In the genomic region with DNA sequence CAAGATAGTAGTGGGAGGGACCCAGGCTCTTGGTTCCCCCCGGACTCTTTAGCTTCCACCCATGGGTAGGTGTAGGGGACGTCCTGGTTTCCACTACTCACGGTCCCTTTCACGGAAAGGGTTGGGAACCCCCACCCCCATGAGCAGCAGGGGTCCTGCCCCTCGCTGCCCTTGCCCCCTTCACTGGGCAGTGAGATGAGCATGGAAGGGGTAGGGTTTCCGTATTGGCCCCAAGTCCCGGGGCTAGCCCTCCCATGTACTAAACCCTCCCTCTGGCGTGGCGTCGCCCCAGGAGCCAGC, we compare ENCODE assay signal across 12 cellular contexts. TPM values are rescaled to one million over a fixed set of nuclear protein-coding genes. Genes with fewer than 3 reads are reported as not detected.
A peak's percentile ranks its signal among the peaks of the same experiment; 100 is the strongest.
DNase-seq lines count a peak whose midpoint lies in the region; ATAC-seq, FAIRE-seq and TF ChIP-seq lines count a peak whose summit lies in the region.
"Had no signal": no experiment of that assay in that cellular context is flagged by ENCODE, and none has a peak within 500 bp of the region (broad histone marks: within the 10 kb centered on the region; RNA-seq: fewer than 3 reads in every experiment).

No MANE protein-coding gene starts in this region.

- H3K27ac Mint-ChIP-seq in neural progenitor cell, result no peak overlapping the region
- H3K27ac Mint-ChIP-seq: activated CD4-positive, alpha-beta memory T cell treated with anti-CD3 and anti-CD28 coated beads for 36 hours had no signal

- no TSS peak for BruUV-seq in A673 (replicated peaks; lab: Mats Ljungman, UMichigan)
- no TSS peak for BruUV-seq in IMR-90 (replicated peaks; lab: Mats Ljungman, UMichigan)

- peaks cover 2% of the 10 kb centered on the region for H3K36me3 Mint-ChIP-seq in neural progenitor cell

- H2BK12ac ChIP-seq in H1 (ENCODE audit: low read depth, low read length), result 0 out of 2 replicates have a peak overlapping the region, but pooled peaks have one; percentile 7

- POLR2A ChIA-PET in A673 (lab: Charles Lee; ENCODE audit: low non-redundant PET) (no interaction called here), IMR-90 (lab: Charles Lee; ENCODE audit: unreplicated experiment) (interaction anchor here (1.2 kb wide), 1 partner anchor 19 kb away, joined by 5 read pairs; the partner anchor contains the start of gene TSPAN31), H1 (lab: Charles Lee; ENCODE audit: partially characterized antibody) (interaction anchor here (0.5 to 7.4 kb wide), 7 partner anchors 11 to 117 kb away, joined by 3 to 59 read pairs (median 4); partner anchors contain the start of genes AGAP2 and TSPAN31)

- no peak overlapping the region for H2BK20ac ChIP-seq in IMR-90 (ENCODE audit: low read depth, low read length)
- no peak overlapping the region for H2BK20ac ChIP-seq in H1 (ENCODE audit: low read length)

- H2AK5ac ChIP-seq in IMR-90 (ENCODE audit: low read depth, low read length), result peak overlapping the region; percentile 20; the same call in 1 of the 2 replicates
- H2AK5ac ChIP-seq in H1 (ENCODE audit: low read depth, low read length), result no peak overlapping the region

- H3K56ac ChIP-seq in IMR-90 (ENCODE audit: extremely low read depth, insufficient read depth, low read length), result peak overlapping the region; percentile 93; the same call in 1 of the 2 replicates
- no peak overlapping the region for H3K56ac ChIP-seq in H1 (replicated peaks; ENCODE audit: insufficient read length, low read depth, low read length)

- in situ Hi-C loops in IMR-90 (cut with MboI; ENCODE audit: low sequenced_read_pairs), result no loop called here

- TF ChIP-seq POLR2A in IMR-90 (IDR thresholded peaks at IDR 0.05; ENCODE audit: low read depth, low read length) (no peak), H1 (IDR thresholded peaks at IDR 0.05; ENCODE audit: control extremely low read depth in 1 of 2, low read depth in 2 of 2, low read length in 2 of 2) (no peak)

- H3K27ac ChIP-seq in A673 (ENCODE audit: low read depth, low read length, poor library complexity, severe bottlenecking) (peak overlapping the region; percentile 90), IMR-90 (ENCODE audit: insufficient read depth, low read length) (peak overlapping the region; percentile 4; the same call in 1 of the 2 replicates), H1 (ENCODE audit: low read depth, low read length) (no peak overlapping the region), neural progenitor cell (no peak overlapping the region)

- peaks cover 7% of the 10 kb centered on the region for H3K4me1 ChIP-seq in A673 (ENCODE audit: insufficient read depth, low read length, poor library complexity, severe bottlenecking)
- 0 out of 2 replicates have a peak, but pooled peaks cover 4% of the 10 kb centered on the region for H3K4me1 ChIP-seq in IMR-90 (ENCODE audit: control insufficient read depth, insufficient read depth, low read length)
- peaks cover 0 to 20% (median 13%) of the 10 kb centered on the region in 4 experiments; a peak in 5 of 7 replicates for H3K4me1 ChIP-seq in H1 (replicated peaks in 1 of 4; ENCODE audit: control insufficient read depth in 3 of 4, insufficient read depth in 4 of 4, low read length in 3 of 4)
- H3K4me1 ChIP-seq in neural progenitor cell, result peaks cover 3% of the 10 kb centered on the region

- H3K9me3 ChIP-seq in A673 (ENCODE audit: low read depth, low read length, poor library complexity, severe bottlenecking) (no peaks in the 10 kb centered on the region), IMR-90 (ENCODE audit: control insufficient read depth, insufficient read depth, low read length) (no peaks in the 10 kb centered on the region), H1 (ENCODE audit: insufficient read depth in 2 of 2, low read depth in 1 of 2, low read length in 1 of 2) (no peaks in the 10 kb centered on the region), neural progenitor cell (ENCODE audit: low read depth) (no peaks in the 10 kb centered on the region)

- H3K23me2 ChIP-seq in H1 (ENCODE audit: low read depth, low read length), result peaks cover 12% of the 10 kb centered on the region; the same call in 1 of the 2 replicates

- peaks cover 9% of the 10 kb centered on the region; the same call in 1 of the 2 replicates for H4K20me1 ChIP-seq in IMR-90 (ENCODE audit: insufficient read depth, low read length)
- H4K20me1 ChIP-seq in H1 (replicated peaks in 1 of 2; ENCODE audit: control insufficient read depth in 1 of 2, insufficient read depth in 2 of 2, low read length in 2 of 2), result peaks cover 2 to 7% of the 10 kb centered on the region in 2 experiments
- peaks cover 24% of the 10 kb centered on the region for H4K20me1 ChIP-seq in neural progenitor cell (ENCODE audit: low read depth)

- no peaks in the 10 kb centered on the region for H3F3A ChIP-seq in neural progenitor cell (ENCODE audit: low read depth)

- H3K9me1 ChIP-seq in IMR-90 (ENCODE audit: insufficient read depth, low read length), result peaks cover 6% of the 10 kb centered on the region; the same call in 1 of the 2 replicates

- H2AK9ac ChIP-seq in IMR-90 (replicated peaks; ENCODE audit: low read depth, low read length, poor library complexity), result peak overlapping the region; percentile 99

- peak overlapping the region; percentile 72; the same call in 1 of the 2 replicates for H3K14ac ChIP-seq in IMR-90 (replicated peaks; ENCODE audit: low read depth, low read length)
- H3K14ac ChIP-seq in H1 (ENCODE audit: insufficient read length), result no peak overlapping the region

- H2BK120ac ChIP-seq in IMR-90 (ENCODE audit: low read depth, low read length) (peak overlapping the region; percentile 44; the same call in 1 of the 2 replicates), H1 (replicated peaks; ENCODE audit: low read depth, low read length) (no peak overlapping the region)

- peak overlapping the region; percentile 79 to 96; a peak in 3 of 4 replicates for H4K8ac ChIP-seq in IMR-90 (ENCODE audit: low read depth in 2 of 2, low read length in 2 of 2)
- H4K8ac ChIP-seq in H1 (ENCODE audit: extremely low read depth, insufficient read depth, low read length), result no peak overlapping the region

- H3K36me3 ChIP-seq in A673 (ENCODE audit: insufficient read depth, low read length, poor library complexity, severe bottlenecking), result no peaks in the 10 kb centered on the region
- peaks cover 11% of the 10 kb centered on the region; the same call in 1 of the 2 replicates for H3K36me3 ChIP-seq in IMR-90 (ENCODE audit: control insufficient read depth, insufficient read depth, low read length)
- no peaks in the 10 kb centered on the region for H3K36me3 ChIP-seq in H1 (ENCODE audit: control insufficient read depth in 2 of 4, insufficient read depth in 4 of 4, low read length in 3 of 4)
- no peaks in the 10 kb centered on the region for H3K36me3 ChIP-seq in neural progenitor cell

- H2BK5ac ChIP-seq in IMR-90 (ENCODE audit: low read depth, low read length, poor library complexity, severe bottlenecking) (no peak overlapping the region), H1 (ENCODE audit: low read depth, low read length) (no peak overlapping the region)

- intact Hi-C loops in A673 (cut with micrococcal nuclease; ENCODE audit: unreplicated experiment) (loop anchor here (5.0 kb wide), 1 partner anchor 144 kb away; no protein-coding TSS in a partner anchor), IMR-90 (cut with micrococcal nuclease) (no loop called here)

- H3K9ac ChIP-seq in IMR-90 (ENCODE audit: low read depth, low read length) (peak overlapping the region; percentile 25; the same call in 1 of the 2 replicates), H1 (replicated peaks in 1 of 4; ENCODE audit: extremely low read depth in 1 of 4, low read depth in 3 of 4, low read length in 3 of 4) (no peak overlapping the region; a peak in 1 of 7 replicates), neural progenitor cell (no peak overlapping the region)

- H3K9me3 Mint-ChIP-seq in neural progenitor cell, result peaks cover 7% of the 10 kb centered on the region
- H3K9me3 Mint-ChIP-seq: activated CD4-positive, alpha-beta memory T cell treated with anti-CD3 and anti-CD28 coated beads for 36 hours; CD8-positive, alpha-beta T cell had no signal

- peaks cover 41% of the 10 kb centered on the region for H3K27me3 Mint-ChIP-seq in neural progenitor cell (ENCODE audit: insufficient read depth, low read depth)
- H3K27me3 Mint-ChIP-seq: activated CD4-positive, alpha-beta memory T cell treated with anti-CD3 and anti-CD28 coated beads for 36 hours had no signal

- peak overlapping the region; percentile 32; the same call in 1 of the 2 replicates for H4K91ac ChIP-seq in IMR-90 (ENCODE audit: insufficient read depth, low read depth, low read length)
- no peak overlapping the region for H4K91ac ChIP-seq in H1 (replicated peaks; ENCODE audit: insufficient read length, low read length)

- no peak for TF ChIP-seq CTCF in A673 (conservative IDR thresholded peaks at IDR 0.05; ENCODE audit: low read depth, low read length)
- TF ChIP-seq CTCF in IMR-90 (conservative IDR thresholded peaks at IDR 0.05; ENCODE audit: low read depth, low read length), result no peak
- no peak for TF ChIP-seq CTCF in H1 (IDR thresholded peaks at IDR 0.05; ENCODE audit: control extremely low read depth in 1 of 3, insufficient read depth in 1 of 3, low read depth in 1 of 3, low read length in 3 of 3)
- no peak for TF ChIP-seq CTCF in neural progenitor cell (IDR thresholded peaks at IDR 0.05)

- H4K5ac ChIP-seq in IMR-90 (ENCODE audit: low read depth, low read length) (peak overlapping the region; percentile 62), H1 (ENCODE audit: insufficient read length, low read depth, low read length) (no peak overlapping the region)

- H2BK15ac ChIP-seq in IMR-90 (ENCODE audit: low read depth, low read length) (no peak overlapping the region), H1 (ENCODE audit: low read length) (no peak overlapping the region; the same call in 1 of the 2 replicates)

- CTCF ChIA-PET in A673 (lab: Charles Lee), result interaction anchor here (0.6 to 2.4 kb wide), 6 partner anchors 10 to 267 kb away, joined by 3 to 17 read pairs (median 4); partner anchors contain the start of gene TSPAN31
- CTCF ChIA-PET in IMR-90 (lab: Yijun Ruan, JAX), result interaction anchor here (1.1 to 1.2 kb wide), 3 partner anchors 11 to 32 kb away, joined by 3 to 4 read pairs (median 3); partner anchors contain the start of gene OS9
- CTCF ChIA-PET in H1 (lab: Charles Lee; ENCODE audit: partially characterized antibody), result interaction anchor here (0.6 to 11.7 kb wide), 29 partner anchors 9 to 653 kb away, joined by 3 to 149 read pairs (median 5); partner anchors contain the start of genes AGAP2, B4GALNT1 and OS9

- H3K79me1 ChIP-seq in IMR-90 (ENCODE audit: low read depth in 1 of 2, low read length in 2 of 2) (peaks cover 0 to 17% of the 10 kb centered on the region in 2 experiments; a peak in 1 of 4 replicates), H1 (ENCODE audit: low read depth, low read length) (no peaks in the 10 kb centered on the region)

- H3K4me2 ChIP-seq in IMR-90 (ENCODE audit: low read depth, low read length) (peak overlapping the region; percentile 79), H1 (ENCODE audit: insufficient read depth in 1 of 2, low read depth in 2 of 2, low read length in 2 of 2) (peak overlapping the region; percentile 52 to 95), neural progenitor cell (peak overlapping the region; percentile 94)

- peak overlapping the region; percentile 86 for H3K4me3 Mint-ChIP-seq in neural progenitor cell
- H3K4me3 Mint-ChIP-seq: activated CD4-positive, alpha-beta memory T cell treated with anti-CD3 and anti-CD28 coated beads for 36 hours had no signal

- no peak overlapping the region for H3K18ac ChIP-seq in IMR-90 (ENCODE audit: low read depth, low read length)
- H3K18ac ChIP-seq in H1 (ENCODE audit: extremely low read depth, low read length), result no peak overlapping the region; the same call in 1 of the 2 replicates

- H3K4me1 Mint-ChIP-seq in neural progenitor cell, result peaks cover 12% of the 10 kb centered on the region

- no peak for DNase-seq in A673 (ENCODE audit: low spot score)
- no peak for DNase-seq in IMR-90
- DNase-seq in H1 (ENCODE audit: low read depth in 1 of 2, low spot score in 2 of 2), result no peak
- DNase-seq in neural progenitor cell (ENCODE audit: low spot score), result no peak
- DNase-seq in NK-92 treated with Interleukin-12 subunit alpha and Interleukin-12 subunit beta, amount 100 ng/mL, for 24 hours (lab: John Stamatoyannopoulos, UW), result no peak
- DNase-seq in nucleus accumbens (lab: John Stamatoyannopoulos, UW), result no peak
- DNase-seq in NCI-H146 (lab: John Stamatoyannopoulos, UW), result no peak
- DNase-seq: central memory CD4-positive, alpha-beta T cell; MV-4-11 had no signal

- H3K27me3 ChIP-seq in A673 (replicated peaks; ENCODE audit: insufficient read depth, low read depth, low read length, poor library complexity) (no peaks in the 10 kb centered on the region), IMR-90 (ENCODE audit: control insufficient read depth, insufficient read depth, low read length) (peaks cover 3% of the 10 kb centered on the region; the same call in 1 of the 2 replicates), H1 (replicated peaks in 1 of 4; ENCODE audit: control insufficient read depth in 3 of 4, extremely low read depth in 1 of 4, insufficient read depth in 3 of 4, low read length in 3 of 4) (peaks cover 19 to 65% (median 48%) of the 10 kb centered on the region in 4 experiments), neural progenitor cell (peaks cover 82% of the 10 kb centered on the region)

- no CpG with 5 or more reads among the region's 10 CpGs for WGBS in IMR-90 (ENCODE audit: extremely low coverage in 2 of 2, insufficient read length in 1 of 2), 2 experiments
- 4% methylated on average over 8 of the region's 10 CpGs; no CpG with 5 or more reads in 1 of the 2 experiments for WGBS in H1 (ENCODE audit: extremely low coverage in 1 of 2, insufficient coverage in 1 of 2, insufficient read length in 1 of 2, insufficient replicate concordance in 2 of 2, low coverage in 1 of 2, low lambda C conversion rate in 2 of 2, missing lambda C conversion rate in 1 of 2), 2 experiments

- dilution Hi-C loops in IMR-90 (cut with HindIII; ENCODE audit: low sequenced_read_pairs, unreplicated experiment), result no loop called here

- H2AFZ ChIP-seq in IMR-90 (replicated peaks; ENCODE audit: low read length, poor library complexity), result peak overlapping the region; percentile 100
- H2AFZ ChIP-seq in H1 (ENCODE audit: low read length), result peak overlapping the region; percentile 84; the same call in 1 of the 2 replicates
- peak overlapping the region; percentile 63 for H2AFZ ChIP-seq in neural progenitor cell (replicated peaks)

- peak overlapping the region; percentile 86 for H3K4ac ChIP-seq in IMR-90 (ENCODE audit: low read depth, low read length)
- no peak overlapping the region for H3K4ac ChIP-seq in H1 (replicated peaks; ENCODE audit: insufficient read length, low read depth, low read length)

- ATAC-seq in IMR-90 (ENCODE audit: low read depth) (no peak), GM21381 (IDR thresholded peaks at IDR 0.05; ENCODE audit: unreplicated experiment) (no peak)

- TF ChIP-seq RAD21 in IMR-90 (IDR thresholded peaks at IDR 0.05; ENCODE audit: low read length) (no peak), H1 (IDR thresholded peaks at IDR 0.05 in 1 of 2, conservative IDR thresholded peaks at IDR 0.05 in 1 of 2; ENCODE audit: low read depth in 2 of 2, low read length in 2 of 2) (no peak)

- H3K23ac ChIP-seq in IMR-90 (ENCODE audit: low read depth, low read length) (peak overlapping the region; percentile 74; the same call in 1 of the 2 replicates), H1 (ENCODE audit: insufficient read length) (no peak overlapping the region)

- no peak for TF ChIP-seq EP300 in H1 (IDR thresholded peaks at IDR 0.05; ENCODE audit: borderline replicate concordance in 1 of 2, low read depth in 2 of 2, low read length in 2 of 2)

- no peaks in the 10 kb centered on the region for H3K79me2 ChIP-seq in H1 (ENCODE audit: control insufficient read depth in 1 of 2, insufficient read depth in 2 of 2, low read length in 2 of 2)
- no peaks in the 10 kb centered on the region for H3K79me2 ChIP-seq in neural progenitor cell (ENCODE audit: low read depth)

- H3K4me3 ChIP-seq in A673 (ENCODE audit: low read depth, low read length, poor library complexity, severe bottlenecking) (peak overlapping the region; percentile 82), IMR-90 (ENCODE audit: insufficient read depth, low read depth, low read length) (peak overlapping the region; percentile 70), H1 (ENCODE audit: extremely low read depth in 1 of 4, insufficient read depth in 2 of 4, low read depth in 3 of 4, low read length in 4 of 4) (peak overlapping the region; percentile 51 to 82 (median 65); a peak in 7 of 8 replicates), neural progenitor cell (peak overlapping the region; percentile 77)

- no peak for FAIRE-seq in H1 (lab: Jason Lieb, UNC)

RNA-seq across cellular contexts. Expression of gene AGAP2, which starts 12.7 kb away (rescaled TPM):
- total RNA-seq in A673 (2021) (4.0 and 6.6 TPM in 2 replicates), IMR-90 (2012; rRNA removed) (0.18 and 0.28 TPM in 2 replicates), neural progenitor cell (ENCODE audit: low replicate concordance) (1.7 and 2.7 TPM in 2 replicates)
- polyA plus RNA-seq in IMR-90 (2012; rRNA removed) (0.03 and 0.07 TPM in 2 replicates), H1 (2011; rRNA removed) (1.5 and 1.8 TPM in 2 replicates)
- 0.09 and 0.10 TPM in 2 replicates for polyA plus RNA-seq in IMR-90 (2012; cell fraction: cytosol; rRNA removed)
- polyA plus RNA-seq in IMR-90 (2012; cell fraction: nucleus; rRNA removed; ENCODE audit: low replicate concordance), result 0.55 and 0.88 TPM in 2 replicates
- total RNA-seq in H1 (2021; fragmentation: NEBNext Ultra II Directional; extraction: Animal tissue kit (Norgen Biotek cat#: 25700)), result 1.5 and 1.7 TPM in 2 replicates
- 1.4 TPM for polyA plus RNA-seq in H1 (2011; cell fraction: cytosol; rRNA removed)
- polyA plus RNA-seq in H1 (2011; cell fraction: nucleus; rRNA removed), result 6.8 TPM
- polyA plus RNA-seq in H1 (2012, experiment 1 of 2), result 1.7 to 2.6 TPM (median 2.1 TPM) in 4 replicates
- polyA plus RNA-seq in H1 (2012, experiment 2 of 2), result 0.91 TPM
- 1.0 TPM for polyA plus RNA-seq in H1 (2013, experiment 1 of 2)
- polyA plus RNA-seq in H1 (2013, experiment 2 of 2), result 1.3 TPM
- 0.63 and 0.98 TPM in 2 replicates for polyA minus RNA-seq in H1 (2011; rRNA and poly(A)+ RNA removed)
- 2.1 TPM for polyA minus RNA-seq in H1 (2011; cell fraction: cytosol; rRNA and poly(A)+ RNA removed)
- 2.8 TPM for polyA minus RNA-seq in H1 (2011; cell fraction: nucleus; rRNA and poly(A)+ RNA removed)

RNA-seq across cellular contexts. Expression of gene TSPAN31, which starts 19.0 kb away (rescaled TPM):
- total RNA-seq in A673 (2021) (8.9 and 24.6 TPM in 2 replicates), IMR-90 (2012; rRNA removed) (51.1 and 71.2 TPM in 2 replicates), neural progenitor cell (ENCODE audit: low replicate concordance) (57.6 and 61.3 TPM in 2 replicates)
- polyA plus RNA-seq in IMR-90 (2012; rRNA removed) (9.9 and 12.3 TPM in 2 replicates), H1 (2011; rRNA removed) (23.3 and 31.4 TPM in 2 replicates)
- 22.4 and 46.8 TPM in 2 replicates for polyA plus RNA-seq in IMR-90 (2012; cell fraction: cytosol; rRNA removed)
- 23.3 and 27.2 TPM in 2 replicates for polyA plus RNA-seq in IMR-90 (2012; cell fraction: nucleus; rRNA removed; ENCODE audit: low replicate concordance)
- 15.2 and 15.8 TPM in 2 replicates for total RNA-seq in H1 (2021; fragmentation: NEBNext Ultra II Directional; extraction: Animal tissue kit (Norgen Biotek cat#: 25700))
- polyA plus RNA-seq in H1 (2011; cell fraction: cytosol; rRNA removed), result 22.7 TPM
- 12.1 TPM for polyA plus RNA-seq in H1 (2011; cell fraction: nucleus; rRNA removed)
- polyA plus RNA-seq in H1 (2012, experiment 1 of 2), result 14.1 to 22.6 TPM (median 19.5 TPM) in 4 replicates
- 20.3 TPM for polyA plus RNA-seq in H1 (2012, experiment 2 of 2)
- 15.8 TPM for polyA plus RNA-seq in H1 (2013, experiment 1 of 2)
- 17.6 TPM for polyA plus RNA-seq in H1 (2013, experiment 2 of 2)
- polyA minus RNA-seq in H1 (2011; rRNA and poly(A)+ RNA removed), result 26.3 and 33.9 TPM in 2 replicates
- polyA minus RNA-seq in H1 (2011; cell fraction: cytosol; rRNA and poly(A)+ RNA removed), result 11.2 TPM
- 15.2 TPM for polyA minus RNA-seq in H1 (2011; cell fraction: nucleus; rRNA and poly(A)+ RNA removed)

RNA-seq across cellular contexts. Expression of gene CDK4, which starts 26.3 kb away (rescaled TPM):
- total RNA-seq in A673 (2021) (216 and 247 TPM in 2 replicates), IMR-90 (2012; rRNA removed) (239 and 297 TPM in 2 replicates), neural progenitor cell (ENCODE audit: low replicate concordance) (169 and 348 TPM in 2 replicates)
- polyA plus RNA-seq in IMR-90 (2012; rRNA removed) (252 and 261 TPM in 2 replicates), H1 (2011; rRNA removed) (311 and 368 TPM in 2 replicates)
- polyA plus RNA-seq in IMR-90 (2012; cell fraction: cytosol; rRNA removed), result 201 and 295 TPM in 2 replicates
- 85.8 and 86.8 TPM in 2 replicates for polyA plus RNA-seq in IMR-90 (2012; cell fraction: nucleus; rRNA removed; ENCODE audit: low replicate concordance)
- total RNA-seq in H1 (2021; fragmentation: NEBNext Ultra II Directional; extraction: Animal tissue kit (Norgen Biotek cat#: 25700)), result 174 and 180 TPM in 2 replicates
- 368 TPM for polyA plus RNA-seq in H1 (2011; cell fraction: cytosol; rRNA removed)
- 288 TPM for polyA plus RNA-seq in H1 (2011; cell fraction: nucleus; rRNA removed)
- polyA plus RNA-seq in H1 (2012, experiment 1 of 2), result 210 to 260 TPM (median 226 TPM) in 4 replicates
- polyA plus RNA-seq in H1 (2012, experiment 2 of 2), result 272 TPM
- 111 TPM for polyA plus RNA-seq in H1 (2013, experiment 1 of 2)
- polyA plus RNA-seq in H1 (2013, experiment 2 of 2), result 105 TPM
- 218 and 329 TPM in 2 replicates for polyA minus RNA-seq in H1 (2011; rRNA and poly(A)+ RNA removed)
- polyA minus RNA-seq in H1 (2011; cell fraction: cytosol; rRNA and poly(A)+ RNA removed), result 110 TPM
- polyA minus RNA-seq in H1 (2011; cell fraction: nucleus; rRNA and poly(A)+ RNA removed), result 99.0 TPM

RNA-seq across cellular contexts. Expression of gene MARCHF9, which starts 29.1 kb away (rescaled TPM):
- total RNA-seq in A673 (2021), result 19.8 and 23.6 TPM in 2 replicates
- 1.1 TPM in 2 replicates for total RNA-seq in IMR-90 (2012; rRNA removed)
- polyA plus RNA-seq in IMR-90 (2012; rRNA removed), result 4.7 and 5.4 TPM in 2 replicates
- 3.6 and 5.6 TPM in 2 replicates for polyA plus RNA-seq in IMR-90 (2012; cell fraction: cytosol; rRNA removed)
- 8.1 and 11.9 TPM in 2 replicates for polyA plus RNA-seq in IMR-90 (2012; cell fraction: nucleus; rRNA removed; ENCODE audit: low replicate concordance)
- 6.1 and 6.4 TPM in 2 replicates for total RNA-seq in H1 (2021; fragmentation: NEBNext Ultra II Directional; extraction: Animal tissue kit (Norgen Biotek cat#: 25700))
- polyA plus RNA-seq in H1 (2011; rRNA removed), result 6.6 and 7.8 TPM in 2 replicates
- polyA plus RNA-seq in H1 (2011; cell fraction: cytosol; rRNA removed), result 7.0 TPM
- polyA plus RNA-seq in H1 (2011; cell fraction: nucleus; rRNA removed), result 13.3 TPM
- 4.7 to 8.7 TPM (median 8.1 TPM) in 4 replicates for polyA plus RNA-seq in H1 (2012, experiment 1 of 2)
- 8.9 TPM for polyA plus RNA-seq in H1 (2012, experiment 2 of 2)
- polyA plus RNA-seq in H1 (2013, experiment 1 of 2), result 4.9 TPM
- polyA plus RNA-seq in H1 (2013, experiment 2 of 2), result 4.5 TPM
- 5.9 and 6.2 TPM in 2 replicates for polyA minus RNA-seq in H1 (2011; rRNA and poly(A)+ RNA removed)
- polyA minus RNA-seq in H1 (2011; cell fraction: cytosol; rRNA and poly(A)+ RNA removed), result 3.5 TPM
- 4.1 TPM for polyA minus RNA-seq in H1 (2011; cell fraction: nucleus; rRNA and poly(A)+ RNA removed)
- total RNA-seq in neural progenitor cell (ENCODE audit: low replicate concordance), result 8.1 and 11.9 TPM in 2 replicates

RNA-seq across cellular contexts. Expression of gene OS9, which starts 31.9 kb away (rescaled TPM):
- 142 and 161 TPM in 2 replicates for total RNA-seq in A673 (2021)
- total RNA-seq in IMR-90 (2012; rRNA removed), result 159 and 182 TPM in 2 replicates
- 188 and 272 TPM in 2 replicates for polyA plus RNA-seq in IMR-90 (2012; rRNA removed)
- 327 and 430 TPM in 2 replicates for polyA plus RNA-seq in IMR-90 (2012; cell fraction: cytosol; rRNA removed)
- 286 and 406 TPM in 2 replicates for polyA plus RNA-seq in IMR-90 (2012; cell fraction: nucleus; rRNA removed; ENCODE audit: low replicate concordance)
- total RNA-seq in H1 (2021; fragmentation: NEBNext Ultra II Directional; extraction: Animal tissue kit (Norgen Biotek cat#: 25700)), result 71.0 and 74.3 TPM in 2 replicates
- 108 and 146 TPM in 2 replicates for polyA plus RNA-seq in H1 (2011; rRNA removed)
- polyA plus RNA-seq in H1 (2011; cell fraction: cytosol; rRNA removed), result 136 TPM
- 161 TPM for polyA plus RNA-seq in H1 (2011; cell fraction: nucleus; rRNA removed)
- 71.8 to 99.5 TPM (median 93.9 TPM) in 4 replicates for polyA plus RNA-seq in H1 (2012, experiment 1 of 2)
- polyA plus RNA-seq in H1 (2012, experiment 2 of 2), result 64.5 TPM
- polyA plus RNA-seq in H1 (2013, experiment 1 of 2), result 94.5 TPM
- 96.9 TPM for polyA plus RNA-seq in H1 (2013, experiment 2 of 2)
- 122 and 125 TPM in 2 replicates for polyA minus RNA-seq in H1 (2011; rRNA and poly(A)+ RNA removed)
- 40.7 TPM for polyA minus RNA-seq in H1 (2011; cell fraction: cytosol; rRNA and poly(A)+ RNA removed)
- 34.4 TPM for polyA minus RNA-seq in H1 (2011; cell fraction: nucleus; rRNA and poly(A)+ RNA removed)
- total RNA-seq in neural progenitor cell (ENCODE audit: low replicate concordance), result 107 and 113 TPM in 2 replicates

Comparison
In these comparisons a context has a peak if more than half of its experiments do, and no peak if none do; other contexts are left out.
1. H3K27ac ChIP-seq: peak in A673 (single experiment) and IMR-90 (single experiment); none in H1 (single experiment) and neural progenitor cell (single experiment).
2. Peak in every context shown above with its lines, with median percentiles within 50 percentile points of each other: H3K4me3 ChIP-seq, H2AFZ ChIP-seq and H3K4me2 ChIP-seq.